In genomic region chr17:39996162-39996561, GRCh38 we compare ENCODE assay signal across 18 cellular contexts. TPM values are rescaled to one million over a fixed set of nuclear protein-coding genes. Genes with fewer than 3 reads are reported as not detected.
DNase-seq lines count a peak whose midpoint lies in the region; ATAC-seq and TF ChIP-seq lines count a peak whose summit lies in the region.
"Had no signal": no experiment of that assay in that cellular context is flagged by ENCODE, and none has a peak within 500 bp of the region (broad histone marks: within the 10 kb centered on the region; RNA-seq: fewer than 3 reads in every experiment).

No MANE protein-coding gene starts in this region.

- H3K27ac Mint-ChIP-seq in nephron progenitor cell = peak overlapping the region; percentile 45
- H3K27ac Mint-ChIP-seq: CD4-positive, alpha-beta T cell; GM23338; HFFc6 had no signal

- H3K9me3 ChIP-seq in Panc1 (ENCODE audit: control insufficient read depth, insufficient read depth, low read depth, low read length) = no peaks in the 10 kb centered on the region
- H3K9me3 ChIP-seq: BE2C had no signal

- H3K27me3 ChIP-seq in H7 (ENCODE audit: control insufficient read depth, insufficient read depth, low read length) = no peaks in the 10 kb centered on the region
- H3K27me3 ChIP-seq in Panc1 (ENCODE audit: control insufficient read depth, insufficient read depth, low read length) = no peaks in the 10 kb centered on the region
- H3K27me3 ChIP-seq: BE2C had no signal

- H3K4me3 ChIP-seq in H7 (ENCODE audit: insufficient read depth, low read depth, low read length) = no peak overlapping the region
- H3K4me3 ChIP-seq in Panc1 (ENCODE audit: low read depth in 2 of 2, low read length in 2 of 2) = no peak overlapping the region
- H3K4me3 ChIP-seq: GM23338 had no signal

- H3K27me3 Mint-ChIP-seq in nephron progenitor cell (ENCODE audit: low read depth, poor library complexity) = peaks cover 5% of the 10 kb centered on the region
- H3K27me3 Mint-ChIP-seq: CD4-positive, alpha-beta T cell had no signal

- H3K27ac ChIP-seq in Panc1 (ENCODE audit: low read length) = no peak overlapping the region
- peak overlapping the region; percentile 27 for H3K27ac ChIP-seq in temporal lobe (ENCODE audit: low read depth, low read length)

- DNase-seq in H7 (peak; percentile 24), Panc1 (ENCODE audit: low read depth, low spot score) (no peak), nephron progenitor cell (no peak), iPS-NIHi7 (ENCODE audit: extremely low spot score) (no peak), mucosa of gallbladder (ENCODE audit: low spot score) (no peak)
- DNase-seq: ACHN; BE2C; C1 segment of cervical spinal cord; CD4-positive, alpha-beta T cell; DMS79 treated with DMSO at 0.1 percent for 48 hours; GF-D8; HFFc6 had no signal

- in situ Hi-C loops in Panc1 (cut with HindIII; ENCODE audit: low pct_unique_long_range_greater_than_20kb, low sequenced_read_pairs) = no loop called here

- H3K4me3 Mint-ChIP-seq in nephron progenitor cell = no peak overlapping the region
- H3K4me3 Mint-ChIP-seq: CD4-positive, alpha-beta T cell; GM23338; HFFc6 had no signal

- H3K36me3 ChIP-seq in H7 (replicated peaks; ENCODE audit: control insufficient read depth, insufficient read depth, low read length) (peaks cover 48% of the 10 kb centered on the region), Panc1 (ENCODE audit: control insufficient read depth, insufficient read depth, low read length) (peaks cover 15% of the 10 kb centered on the region; the same call in 1 of the 2 replicates)

- BruUV-seq in Panc1 (replicated peaks; lab: Mats Ljungman, UMichigan) = TSS peak; percentile 17

- intact Hi-C loops in Panc1 (cut with micrococcal nuclease; ENCODE audit: unreplicated experiment) = no loop called here

- no peaks in the 10 kb centered on the region for H3K4me1 ChIP-seq in Panc1 (ENCODE audit: control insufficient read depth, insufficient read depth, low read length)
- H3K4me1 ChIP-seq: BE2C had no signal

- TF ChIP-seq CTCF in Panc1 (IDR thresholded peaks at IDR 0.05) = no peak
- TF ChIP-seq CTCF in nephron progenitor cell (IDR thresholded peaks at IDR 0.05) = no peak

- ATAC-seq in Panc1 = no peak
- ATAC-seq in HG02642 (IDR thresholded peaks at IDR 0.05; ENCODE audit: poor library complexity, unreplicated experiment) = no peak
- ATAC-seq in HG02610 (IDR thresholded peaks at IDR 0.05; ENCODE audit: unreplicated experiment) = no peak
- ATAC-seq: GM23338, HCT116, HepG2 had no signal

- peaks cover 58% of the 10 kb centered on the region for H3K36me3 Mint-ChIP-seq in nephron progenitor cell (ENCODE audit: low read depth)

- peaks cover 9% of the 10 kb centered on the region for H3K4me1 Mint-ChIP-seq in nephron progenitor cell
- H3K4me1 Mint-ChIP-seq: GM23338 had no signal

- CTCF ChIA-PET in Panc1 (lab: Charles Lee) = no interaction called here

- no peaks in the 10 kb centered on the region for H3K9me3 Mint-ChIP-seq in nephron progenitor cell
- H3K9me3 Mint-ChIP-seq: CD4-positive, alpha-beta T cell; GM23338; HFFc6 had no signal

- POLR2A ChIA-PET in Panc1 (lab: Charles Lee) = no interaction called here

RNA-seq across cellular contexts. Expression of gene PSMD3, which starts 15.6 kb away (rescaled TPM):
- total RNA-seq in H7 (2014; rRNA removed; shearing (Covaris generic)) = 243 and 325 TPM in 2 replicates
- total RNA-seq in Panc1 (2021; ENCODE audit: unreplicated experiment) = 175 TPM
- polyA plus RNA-seq in Panc1 (2012; ENCODE audit: insufficient read length) = 244 TPM
- total RNA-seq in temporal lobe = 57.5 TPM
- 69.5 TPM for total RNA-seq in mucosa of gallbladder

RNA-seq across cellular contexts. Expression of gene CSF3, which starts 19.1 kb away (rescaled TPM):
- 0.28 TPM in 1 of 2 replicates, not detected in the other for total RNA-seq in H7 (2014; rRNA removed; shearing (Covaris generic))
- total RNA-seq in Panc1 (2021; ENCODE audit: unreplicated experiment) (not detected), temporal lobe (not detected), mucosa of gallbladder (not detected)
- not detected for polyA plus RNA-seq in Panc1 (2012; ENCODE audit: insufficient read length)
- total RNA-seq: CD4-positive, alpha-beta T cell; GM23338; HepG2 had no signal
- polyA plus RNA-seq: GM23338 had no signal

RNA-seq across cellular contexts. Expression of gene GSDMA, which starts 33.4 kb away (rescaled TPM):
- not detected in 2 replicates for total RNA-seq in H7 (2014; rRNA removed; shearing (Covaris generic))
- total RNA-seq in Panc1 (2021; ENCODE audit: unreplicated experiment) = not detected
- not detected for polyA plus RNA-seq in Panc1 (2012; ENCODE audit: insufficient read length)
- under 0.01 TPM for total RNA-seq in temporal lobe
- total RNA-seq in mucosa of gallbladder = not detected
- total RNA-seq: GM23338, HepG2 had no signal
- polyA plus RNA-seq: GM23338, HepG2 had no signal

RNA-seq across cellular contexts. Expression of gene MED24, which starts 58.0 kb away (rescaled TPM):
- 85.6 and 99.9 TPM in 2 replicates for total RNA-seq in H7 (2014; rRNA removed; shearing (Covaris generic))
- total RNA-seq in Panc1 (2021; ENCODE audit: unreplicated experiment) (93.9 TPM), temporal lobe (76.7 TPM), mucosa of gallbladder (74.2 TPM)
- 89.2 TPM for polyA plus RNA-seq in Panc1 (2012; ENCODE audit: insufficient read length)
